In the genomic region with DNA sequence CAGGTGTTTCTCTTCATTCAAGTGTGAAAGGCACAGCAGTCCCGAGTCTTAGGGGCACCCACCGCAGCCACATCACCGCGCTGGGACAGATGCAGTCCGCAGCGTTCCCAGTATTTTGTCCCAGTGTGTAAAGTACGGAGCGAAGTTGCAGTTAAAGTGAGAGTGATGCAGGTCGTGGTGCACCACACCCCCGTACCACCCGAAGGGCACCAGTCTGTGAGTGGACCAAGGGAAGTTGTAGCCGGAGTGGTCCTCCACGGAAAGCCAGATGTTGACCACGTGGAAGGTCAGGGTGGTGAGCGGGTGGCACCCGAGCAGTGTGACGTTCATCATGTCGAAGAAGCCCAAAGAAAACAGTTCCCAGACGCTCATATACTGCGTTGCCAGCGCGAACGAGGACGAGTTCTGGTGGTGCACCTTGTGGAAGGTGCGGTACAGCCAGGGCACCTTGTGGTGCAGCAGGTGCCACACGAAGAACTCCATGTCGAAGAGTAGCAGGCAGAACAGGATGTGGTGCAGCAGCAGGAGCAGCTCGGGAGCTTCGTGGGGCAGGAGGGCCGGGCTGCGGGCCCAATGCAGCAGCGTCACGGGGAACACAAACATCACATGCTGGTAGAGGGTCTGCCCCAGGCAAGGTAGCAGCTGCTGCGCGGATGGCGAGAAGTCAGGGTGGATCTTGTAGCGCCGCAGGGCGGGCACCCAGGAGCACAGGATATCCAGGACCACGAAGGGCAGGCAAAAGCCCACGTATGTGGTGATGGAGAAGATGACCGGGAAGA, we compare ENCODE assay signal across 9 cellular contexts. TPM values are rescaled to one million over a fixed set of nuclear protein-coding genes. Genes with fewer than 3 reads are reported as not detected.
A peak's percentile ranks its signal among the peaks of the same experiment; 100 is the strongest.
DNase-seq lines count a peak whose midpoint lies in the region; ATAC-seq and TF ChIP-seq lines count a peak whose summit lies in the region.
"Had no signal": no experiment of that assay in that cellular context is flagged by ENCODE, and none has a peak within 500 bp of the region (broad histone marks: within the 10 kb centered on the region; RNA-seq: fewer than 3 reads in every experiment).

No MANE protein-coding gene starts in this region.

- H3K4me2 ChIP-seq in hepatocyte = peak overlapping the region; percentile 95

- peaks cover 6% of the 10 kb centered on the region for H3K4me1 ChIP-seq in hepatocyte (ENCODE audit: insufficient read depth)

- peaks cover 98% of the 10 kb centered on the region for H3K27me3 ChIP-seq in hepatocyte

- no peak overlapping the region for H3K27ac Mint-ChIP-seq in activated naive CD4-positive, alpha-beta T cell treated with anti-CD3 and anti-CD28 coated beads, Interleukin-2, amount 50 U/mL, for 72 hours

- H3K4me3 ChIP-seq in hepatocyte (peak overlapping the region; percentile 30), skeletal muscle cell (ENCODE audit: low read depth, low read length) (peak overlapping the region; percentile 55)

- H3K27ac ChIP-seq in hepatocyte = no peak overlapping the region

- TF ChIP-seq CTCF in hepatocyte (IDR thresholded peaks at IDR 0.05; ENCODE audit: poor library complexity) = no peak

- H3K9me3 ChIP-seq in hepatocyte (ENCODE audit: low read depth) = no peaks in the 10 kb centered on the region

- peak; percentile 63 to 64 for ATAC-seq in activated naive CD4-positive, alpha-beta T cell treated with anti-CD3 and anti-CD28 coated beads, Interleukin-2, amount 50 U/mL, for 72 hours

- no peaks in the 10 kb centered on the region for H3K9me2 ChIP-seq in hepatocyte (replicated peaks; ENCODE audit: insufficient read depth)

- H2AFZ ChIP-seq in hepatocyte = peak overlapping the region; percentile 64

- H3K36me3 ChIP-seq in hepatocyte (replicated peaks; ENCODE audit: insufficient read depth, low read depth) = no peaks in the 10 kb centered on the region

- H3K79me2 ChIP-seq in hepatocyte = no peaks in the 10 kb centered on the region

- DNase-seq in DMS53 treated with DMSO at 0.1 percent for 48 hours (lab: John Stamatoyannopoulos, UW; ENCODE audit: unreplicated experiment) (peak; percentile 16), NCI-H1694 (lab: John Stamatoyannopoulos, UW) (peak; percentile 22), hepatocyte (ENCODE audit: low spot score) (no peak), skeletal muscle cell (ENCODE audit: low read depth) (no peak), SW 1271 (lab: John Stamatoyannopoulos, UW) (no peak), SKM-1 treated with dmso at 0.1 percent for 144 hours (lab: John Stamatoyannopoulos, UW; ENCODE audit: unreplicated experiment) (no peak), HPDE6-E6E7 (ENCODE audit: extremely low spot score) (no peak)
- peak in 1 of 2 donors; percentile 22 for DNase-seq in activated naive CD4-positive, alpha-beta T cell treated with anti-CD3 and anti-CD28 coated beads, Interleukin-2, amount 50 U/mL, for 72 hours (ENCODE audit: low spot score in 2 of 2)

- H3K9me3 Mint-ChIP-seq in activated naive CD4-positive, alpha-beta T cell treated with anti-CD3 and anti-CD28 coated beads, Interleukin-2, amount 50 U/mL, for 72 hours = no peaks in the 10 kb centered on the region

- H4K20me1 ChIP-seq in hepatocyte (ENCODE audit: insufficient read depth, poor library complexity, severe bottlenecking) = no peaks in the 10 kb centered on the region

- 9% methylated on average over 42 of the region's 42 CpGs for WGBS in hepatocyte (ENCODE audit: low lambda C conversion rate, missing lambda C conversion rate)

- peaks cover 0 to 6% of the 10 kb centered on the region in 2 donors for H3K36me3 Mint-ChIP-seq in activated naive CD4-positive, alpha-beta T cell treated with anti-CD3 and anti-CD28 coated beads, Interleukin-2, amount 50 U/mL, for 72 hours

RNA-seq across cellular contexts. Expression of gene CH25H, which starts 0.5 kb away (rescaled TPM):
- total RNA-seq in activated naive CD4-positive, alpha-beta T cell treated with anti-CD3 and anti-CD28 coated beads, Interleukin-2, amount 50 U/mL, for 72 hours = under 1 TPM in 1 of 2 donors, not detected in 1; 0.14 TPM
- 3.9 and 8.8 TPM in 2 replicates for total RNA-seq in hepatocyte
- 3.8 and 5.7 TPM in 2 replicates for polyA plus RNA-seq in hepatocyte
- total RNA-seq: HT1080 had no signal

RNA-seq across cellular contexts. Expression of gene LIPA, which starts 45.0 kb away (rescaled TPM):
- total RNA-seq in activated naive CD4-positive, alpha-beta T cell treated with anti-CD3 and anti-CD28 coated beads, Interleukin-2, amount 50 U/mL, for 72 hours = 10 to 100 TPM; 19.4 to 24.1 TPM
- total RNA-seq in hepatocyte = 148 and 152 TPM in 2 replicates
- polyA plus RNA-seq in hepatocyte = 128 and 144 TPM in 2 replicates

Comparison
In these comparisons a context has a peak if more than half of its experiments do, and no peak if none do; other contexts are left out.
1. DNase-seq: peak in DMS53 treated with DMSO at 0.1 percent for 48 hours (single experiment) and NCI-H1694 (single experiment); none in hepatocyte (single experiment), skeletal muscle cell (single experiment), SW 1271 (0 of 2), SKM-1 treated with dmso at 0.1 percent for 144 hours (single experiment) and HPDE6-E6E7 (single experiment).